30 cellular contexts compared by ENCODE assay signal in genomic region chr4:58711039-58711438, GRCh38.
"Had no signal": no experiment of that assay in that cellular context is flagged by ENCODE, and none has a peak within 500 bp of the region (broad histone marks: within the 10 kb centered on the region; RNA-seq: fewer than 3 reads in every experiment).

No MANE protein-coding gene starts in this region.

- H3K27me3 ChIP-seq: adrenal gland, ascending aorta, body of pancreas, brain microvascular endothelial cell, breast epithelium, cardiac muscle cell had no signal

- DNase-seq: activated effector memory CD4-positive, alpha-beta T cell treated with anti-CD3 and anti-CD28 coated beads, Interleukin-2, amount 50 U/mL, for 16 hours; activated effector memory CD4-positive, alpha-beta T cell treated with Interleukin-2 at 50 U/mL for 16 hours; activated gamma-delta T cell; activated gamma-delta T cell treated with Interleukin-2 at 50 U/mL for 16 hours; activated naive CD4-positive, alpha-beta T cell; activated naive CD4-positive, alpha-beta T cell treated with anti-CD3 and anti-CD28 coated beads for 36 hours; activated naive CD4-positive, alpha-beta T cell treated with anti-CD3 and anti-CD28 coated beads, Interleukin-2, amount 10 ng/mL, durations not matched to agents 7 days and 5 days; activated naive CD4-positive, alpha-beta T cell treated with anti-CD3 and anti-CD28 coated beads, Interleukin-2, amount 50 U/mL, for 16 hours; activated naive CD4-positive, alpha-beta T cell treated with Interleukin-2 at 50 U/mL for 16 hours; activated naive CD8-positive, alpha-beta T cell treated with anti-CD3 and anti-CD28 coated beads for 36 hours; activated naive CD8-positive, alpha-beta T cell treated with anti-CD3 and anti-CD28 coated beads, Interleukin-2, amount 10 ng/mL, durations not matched to agents 7 days and 5 days; activated naive CD8-positive, alpha-beta T cell treated with anti-CD3 and anti-CD28 coated beads, Interleukin-2, amount 50 U/mL, for 24 hours; activated T-cell treated with anti-CD3 and anti-CD28 coated beads, Interleukin-2, amount 50 U/mL, for 1 hour; activated T-cell treated with anti-CD3 and anti-CD28 coated beads, Interleukin-2, amount 50 U/mL, for 24 hours; activated T-cell treated with anti-CD3 and anti-CD28 coated beads, Interleukin-2, amount 50 U/mL, for 4 hours; activated T-cell treated with anti-CD3 and anti-CD28 coated beads, Interleukin-2, amount 50 U/mL, for 48 hours; activated T-cell treated with anti-CD3 and anti-CD28 coated beads, Interleukin-2, amount 50 U/mL, for 72 hours; adrenal gland; amniotic stem cell; amygdala; anterior cingulate cortex; aorta; body of pancreas; brain microvascular endothelial cell; caudate nucleus; central memory CD4-positive, alpha-beta T cell; cerebellar nuclear complex had no signal

- H3K4me3 ChIP-seq: adrenal gland, ascending aorta, body of pancreas, breast epithelium, cardiac muscle cell had no signal

- H3K9me3 ChIP-seq: adrenal gland, ascending aorta, body of pancreas had no signal

- H3K36me3 ChIP-seq: adrenal gland, ascending aorta, brain microvascular endothelial cell, breast epithelium, cardiac muscle cell had no signal

- H3K27ac ChIP-seq: adrenal gland, ascending aorta, body of pancreas, brain microvascular endothelial cell, breast epithelium, cardiac muscle cell had no signal
